Comparison of ENCODE assay signal across 1 cellular context in the genomic region with DNA sequence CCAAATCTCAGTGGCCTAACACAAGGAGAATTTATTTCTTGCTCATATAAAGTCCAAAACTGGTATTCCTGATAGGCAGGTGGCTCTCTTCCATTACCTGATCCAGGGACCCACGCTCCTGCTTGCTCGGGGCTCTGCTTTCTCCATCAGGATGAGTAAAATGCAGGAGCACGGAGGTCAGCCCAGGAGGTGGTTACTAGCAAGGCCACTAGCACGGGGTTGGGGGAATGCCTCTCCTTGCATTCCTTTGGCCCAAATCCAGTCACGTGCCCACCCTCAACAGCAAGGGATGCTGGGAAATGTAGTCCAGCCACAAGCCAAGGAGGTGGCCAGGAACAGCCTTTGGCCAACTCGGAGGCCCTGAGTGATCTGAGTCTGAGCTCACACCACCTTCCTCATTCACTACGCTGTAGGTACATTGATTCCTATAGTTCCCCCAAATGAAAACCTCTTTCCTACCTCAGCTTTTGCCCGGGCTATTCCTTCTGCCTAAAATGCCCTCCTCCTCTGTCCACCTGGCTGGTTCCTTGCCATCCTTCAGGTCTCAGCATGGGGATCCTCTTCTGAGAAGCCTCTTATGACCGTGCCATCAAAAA.
TF ChIP-seq lines count a peak whose summit lies in the region.

No MANE protein-coding gene starts in this region.

TF ChIP-seq in HepG2, 621 proteins besides CTCF, POLR2A, EP300 and RAD21 (continued from another document):
- TF ChIP-seq FOXO4 (CRISPR knock-in tag; conservative IDR thresholded peaks at IDR 0.05), result no peak
- TF ChIP-seq ARID2 (CRISPR knock-in tag; IDR thresholded peaks at IDR 0.05; ENCODE audit: borderline replicate concordance), result no peak
- TF ChIP-seq ARNT (IDR thresholded peaks at IDR 0.05), result no peak
- TF ChIP-seq ZMAT3 (CRISPR knock-in tag; conservative IDR thresholded peaks at IDR 0.05), result no peak
- TF ChIP-seq NCOR1 (IDR thresholded peaks at IDR 0.05; ENCODE audit: borderline replicate concordance, low read length), result no peak
- TF ChIP-seq ZNF598 (CRISPR knock-in tag; IDR thresholded peaks at IDR 0.05; ENCODE audit: borderline replicate concordance), result no peak
- TF ChIP-seq ZNF557 (CRISPR knock-in tag; IDR thresholded peaks at IDR 0.05), result no peak
- no peak for TF ChIP-seq SKIL (CRISPR knock-in tag; IDR thresholded peaks at IDR 0.05; ENCODE audit: borderline replicate concordance)
- no peak for TF ChIP-seq CERS6 (CRISPR knock-in tag; IDR thresholded peaks at IDR 0.05)
- no peak for TF ChIP-seq KDM4B (CRISPR knock-in tag; IDR thresholded peaks at IDR 0.05)
- TF ChIP-seq PHF8 (CRISPR knock-in tag; IDR thresholded peaks at IDR 0.05), result no peak
- TF ChIP-seq SAFB2 (CRISPR knock-in tag; IDR thresholded peaks at IDR 0.05; ENCODE audit: borderline replicate concordance, low read depth), result peak; percentile 49; the same call in 1 of the 2 replicates
- TF ChIP-seq ZNF572 (CRISPR knock-in tag; IDR thresholded peaks at IDR 0.05), result 0 out of 2 replicates have a peak, but pooled peaks have one; percentile 22
- TF ChIP-seq HMGA1 (CRISPR knock-in tag; conservative IDR thresholded peaks at IDR 0.05), result no peak
- no peak for TF ChIP-seq CENPBD1 (CRISPR knock-in tag; IDR thresholded peaks at IDR 0.05; ENCODE audit: borderline replicate concordance, low read depth)
- no peak for TF ChIP-seq ZNF326 (CRISPR knock-in tag; IDR thresholded peaks at IDR 0.05; ENCODE audit: borderline replicate concordance)
- TF ChIP-seq POLR2AphosphoS5 (IDR thresholded peaks at IDR 0.05; ENCODE audit: low read depth, low read length), result peak; percentile 67
- no peak for TF ChIP-seq ZFYVE20 (CRISPR knock-in tag; IDR thresholded peaks at IDR 0.05; ENCODE audit: borderline replicate concordance, low read depth)
- TF ChIP-seq ATF7 (IDR thresholded peaks at IDR 0.05), result no peak
- no peak for TF ChIP-seq ATF7 (CRISPR knock-in tag; IDR thresholded peaks at IDR 0.05)
- TF ChIP-seq ADNP (CRISPR knock-in tag; IDR thresholded peaks at IDR 0.05), result no peak
- TF ChIP-seq, protein P1, sequence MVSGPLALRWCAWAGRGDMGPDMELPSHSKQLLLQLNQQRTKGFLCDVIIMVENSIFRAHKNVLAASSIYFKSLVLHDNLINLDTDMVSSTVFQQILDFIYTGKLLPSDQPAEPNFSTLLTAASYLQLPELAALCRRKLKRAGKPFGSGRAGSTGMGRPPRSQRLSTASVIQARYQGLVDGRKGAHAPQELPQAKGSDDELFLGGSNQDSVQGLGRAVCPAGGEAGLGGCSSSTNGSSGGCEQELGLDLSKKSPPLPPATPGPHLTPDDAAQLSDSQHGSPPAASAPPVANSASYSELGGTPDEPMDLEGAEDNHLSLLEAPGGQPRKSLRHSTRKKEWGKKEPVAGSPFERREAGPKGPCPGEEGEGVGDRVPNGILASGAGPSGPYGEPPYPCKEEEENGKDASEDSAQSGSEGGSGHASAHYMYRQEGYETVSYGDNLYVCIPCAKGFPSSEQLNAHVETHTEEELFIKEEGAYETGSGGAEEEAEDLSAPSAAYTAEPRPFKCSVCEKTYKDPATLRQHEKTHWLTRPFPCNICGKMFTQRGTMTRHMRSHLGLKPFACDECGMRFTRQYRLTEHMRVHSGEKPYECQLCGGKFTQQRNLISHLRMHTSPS (CRISPR knock-in tag; IDR thresholded peaks at IDR 0.05; ENCODE audit: low read depth), result no peak
- peak; percentile 81 for TF ChIP-seq PRDM10 (CRISPR knock-in tag; IDR thresholded peaks at IDR 0.05; ENCODE audit: low read depth)
- TF ChIP-seq, protein P2, sequence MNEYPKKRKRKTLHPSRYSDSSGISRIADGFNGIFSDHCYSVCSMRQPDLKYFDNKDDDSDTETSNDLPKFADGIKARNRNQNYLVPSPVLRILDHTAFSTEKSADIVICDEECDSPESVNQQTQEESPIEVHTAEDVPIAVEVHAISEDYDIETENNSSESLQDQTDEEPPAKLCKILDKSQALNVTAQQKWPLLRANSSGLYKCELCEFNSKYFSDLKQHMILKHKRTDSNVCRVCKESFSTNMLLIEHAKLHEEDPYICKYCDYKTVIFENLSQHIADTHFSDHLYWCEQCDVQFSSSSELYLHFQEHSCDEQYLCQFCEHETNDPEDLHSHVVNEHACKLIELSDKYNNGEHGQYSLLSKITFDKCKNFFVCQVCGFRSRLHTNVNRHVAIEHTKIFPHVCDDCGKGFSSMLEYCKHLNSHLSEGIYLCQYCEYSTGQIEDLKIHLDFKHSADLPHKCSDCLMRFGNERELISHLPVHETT (CRISPR knock-in tag; conservative IDR thresholded peaks at IDR 0.05), result no peak
- TF ChIP-seq, protein P3, sequence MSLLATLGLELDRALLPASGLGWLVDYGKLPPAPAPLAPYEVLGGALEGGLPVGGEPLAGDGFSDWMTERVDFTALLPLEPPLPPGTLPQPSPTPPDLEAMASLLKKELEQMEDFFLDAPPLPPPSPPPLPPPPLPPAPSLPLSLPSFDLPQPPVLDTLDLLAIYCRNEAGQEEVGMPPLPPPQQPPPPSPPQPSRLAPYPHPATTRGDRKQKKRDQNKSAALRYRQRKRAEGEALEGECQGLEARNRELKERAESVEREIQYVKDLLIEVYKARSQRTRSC (CRISPR knock-in tag; IDR thresholded peaks at IDR 0.05; ENCODE audit: low read depth), result no peak
